ENCODE assay signal across 8 cellular contexts in the genomic region with DNA sequence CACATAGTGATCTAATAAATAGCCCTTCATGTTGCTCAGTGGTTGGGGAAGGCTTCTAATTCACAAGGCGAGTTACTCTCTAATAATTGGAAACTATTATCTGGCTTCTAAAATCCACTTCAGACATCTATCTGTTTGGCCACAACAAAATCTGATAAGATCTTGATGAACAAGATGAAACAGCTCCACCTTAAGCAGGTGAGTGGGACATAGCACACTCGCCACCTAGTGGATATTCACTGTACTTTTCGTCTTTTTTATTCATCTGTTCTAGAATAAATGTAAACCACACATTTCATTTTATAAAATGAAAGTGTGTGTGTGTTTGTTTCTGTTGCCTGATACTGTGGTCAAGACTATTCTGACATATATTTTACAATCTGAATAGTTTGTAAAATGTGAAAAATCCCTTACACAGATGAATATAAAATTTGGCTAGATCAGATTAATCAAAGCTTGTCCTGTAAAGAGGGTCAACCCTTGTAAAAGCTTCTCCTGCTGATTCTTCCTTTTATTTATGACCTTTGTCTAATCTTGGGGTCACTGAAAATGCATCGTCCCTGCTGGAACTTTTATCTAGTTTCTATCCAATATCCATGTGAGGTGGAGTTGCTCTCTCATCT. TPM values are rescaled to one million over a fixed set of nuclear protein-coding genes. Genes with fewer than 3 reads are reported as not detected.
DNase-seq lines count a peak whose midpoint lies in the region; ATAC-seq and TF ChIP-seq lines count a peak whose summit lies in the region.

No MANE protein-coding gene starts in this region.

- H3K27me3 ChIP-seq in neuronal stem cell (ENCODE audit: control insufficient read depth in 3 of 3, insufficient read depth in 3 of 3, low read depth in 1 of 3, low read length in 3 of 3): no peaks in the 10 kb centered on the region

- no CpG with 5 or more reads among the region's 4 CpGs for WGBS in neuronal stem cell (ENCODE audit: extremely low coverage in 2 of 2, insufficient read length in 2 of 2, insufficient replicate concordance in 1 of 2), 2 donors

- H3K79me1 ChIP-seq in neuronal stem cell (ENCODE audit: low read depth, low read length): no peaks in the 10 kb centered on the region

- H2BK15ac ChIP-seq in neuronal stem cell (ENCODE audit: low read length): no peak overlapping the region

- H4K8ac ChIP-seq in neuronal stem cell (ENCODE audit: low read depth, low read length): no peak overlapping the region

- H3K14ac ChIP-seq in neuronal stem cell (ENCODE audit: low read length): no peak overlapping the region

- intact Hi-C loops in mucosa of descending colon (cut with DNase I, micrococcal nuclease): no loop called here

- no peak overlapping the region for H2AFZ ChIP-seq in neuronal stem cell (ENCODE audit: low read length)

- no peaks in the 10 kb centered on the region for H3K9me3 ChIP-seq in mucosa of descending colon
- H3K9me3 ChIP-seq in neuronal stem cell (replicated peaks in 1 of 2; ENCODE audit: control insufficient read depth in 2 of 2, insufficient read depth in 1 of 2, low read depth in 1 of 2, low read length in 2 of 2): no peaks in the 10 kb centered on the region

- H3K36me3 ChIP-seq in mucosa of descending colon (ENCODE audit: low read depth): no peaks in the 10 kb centered on the region
- H3K36me3 ChIP-seq in neuronal stem cell (replicated peaks in 1 of 2; ENCODE audit: control insufficient read depth in 2 of 2, insufficient read depth in 2 of 2, low read length in 2 of 2): no peaks in the 10 kb centered on the region

- H3K4me2 ChIP-seq in neuronal stem cell (ENCODE audit: insufficient read depth, low read length, poor library complexity, severe bottlenecking): no peak overlapping the region

- ATAC-seq in GM19397 (IDR thresholded peaks at IDR 0.05; ENCODE audit: unreplicated experiment) (peak; percentile 85), HG03196 (IDR thresholded peaks at IDR 0.05; ENCODE audit: unreplicated experiment) (peak; percentile 92), mucosa of descending colon (peak; percentile 46)

- H3K4me3 ChIP-seq in mucosa of descending colon: no peak overlapping the region
- no peak overlapping the region for H3K4me3 ChIP-seq in neuronal stem cell (ENCODE audit: low read length in 2 of 2)

- H2AK5ac ChIP-seq in neuronal stem cell (ENCODE audit: low read depth, low read length): no peak overlapping the region

- no peak overlapping the region for H4K91ac ChIP-seq in neuronal stem cell (ENCODE audit: low read depth, low read length, poor library complexity)

- H2BK120ac ChIP-seq in neuronal stem cell (ENCODE audit: low read depth, low read length): no peak overlapping the region

- H3K4ac ChIP-seq in neuronal stem cell (ENCODE audit: low read length): no peak overlapping the region

- peak; percentile 33 for TF ChIP-seq CTCF in mucosa of descending colon (IDR thresholded peaks at IDR 0.05)

- no peak overlapping the region for H3K9ac ChIP-seq in neuronal stem cell (ENCODE audit: low read depth, low read length, poor library complexity)

- DNase-seq in DMS53 (lab: John Stamatoyannopoulos, UW) (peak; percentile 72), NCI-H345 (lab: John Stamatoyannopoulos, UW) (peak; percentile 62), cerebellar cortex (ENCODE audit: low spot score) (peak; percentile 66), mucosa of descending colon (peak in 1 of 3 donors; percentile 5), neuronal stem cell (ENCODE audit: low spot score) (no peak), cerebellar nuclear complex (lab: John Stamatoyannopoulos, UW) (no peak)

- no peak overlapping the region for H2BK5ac ChIP-seq in neuronal stem cell (ENCODE audit: low read length)

- no peaks in the 10 kb centered on the region for H3K4me1 ChIP-seq in mucosa of descending colon (ENCODE audit: low read depth)
- H3K4me1 ChIP-seq in neuronal stem cell (ENCODE audit: control insufficient read depth in 2 of 2, insufficient read depth in 1 of 2, low read depth in 1 of 2, low read length in 2 of 2): no peaks in the 10 kb centered on the region

- H2BK12ac ChIP-seq in neuronal stem cell (ENCODE audit: low read length): no peak overlapping the region

- H3K27ac ChIP-seq in neuronal stem cell (replicated peaks; ENCODE audit: low read length): no peak overlapping the region

- no peak overlapping the region for H3K18ac ChIP-seq in neuronal stem cell (ENCODE audit: low read length)

- no peak overlapping the region for H3K23ac ChIP-seq in neuronal stem cell (ENCODE audit: low read depth, low read length, poor library complexity)

RNA-seq across cellular contexts. Expression of a gene that starts 26.5 kb away (rescaled TPM):
- 1 to 10 TPM; 3.1 to 5.9 (median 4.2) TPM for total RNA-seq in mucosa of descending colon
- 84.2 TPM for polyA plus RNA-seq in neuronal stem cell (2013, experiment 1 of 2)
- polyA plus RNA-seq in neuronal stem cell (2013, experiment 2 of 2): 84.8 TPM

Comparison
In these comparisons a context has a peak if more than half of its experiments do, and no peak if none do; other contexts are left out.
1. DNase-seq: peak in DMS53 (single experiment), NCI-H345 (single experiment) and cerebellar cortex (single experiment); none in neuronal stem cell (single experiment) and cerebellar nuclear complex (0 of 2).
2. Peak in every context shown above with its lines, with median percentiles within 50 percentile points of each other: ATAC-seq.